1 cellular context compared by ENCODE assay signal in the genomic region with DNA sequence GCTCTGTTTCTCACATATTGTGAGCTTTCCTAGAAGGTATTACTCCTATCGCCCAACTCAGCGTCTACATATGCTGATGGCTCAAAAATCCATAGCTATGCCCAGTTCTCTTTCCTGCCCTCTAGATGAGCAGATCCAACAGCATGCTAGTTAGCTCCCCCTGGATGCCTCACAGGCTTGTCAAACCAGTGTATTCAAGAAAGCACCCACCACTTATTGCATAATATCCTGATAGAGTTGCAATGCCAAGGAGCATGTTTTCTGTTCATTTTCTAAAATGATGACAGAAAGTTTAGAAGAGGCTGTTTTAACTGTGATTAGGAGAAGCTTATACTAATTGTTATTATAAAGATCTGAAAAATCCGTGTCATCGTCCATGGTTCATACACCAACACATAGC.
TF ChIP-seq lines count a peak whose summit lies in the region.

No MANE protein-coding gene starts in this region.

TF ChIP-seq in HepG2, 621 proteins besides CTCF, POLR2A, EP300 and RAD21:
- TF ChIP-seq ZNF788 (CRISPR knock-in tag; IDR thresholded peaks at IDR 0.05; ENCODE audit: borderline replicate concordance) (no peak), CEBPG (CRISPR knock-in tag; IDR thresholded peaks at IDR 0.05) (peak; percentile 61), ZFP41 (CRISPR knock-in tag; IDR thresholded peaks at IDR 0.05; ENCODE audit: borderline replicate concordance) (no peak), ATF4 (CRISPR knock-in tag; IDR thresholded peaks at IDR 0.05) (peak in 1 of 2 experiments; percentile 63; a peak in 2 of 4 replicates), CEBPB (IDR thresholded peaks at IDR 0.05; ENCODE audit: borderline replicate concordance, low read depth, low read length) (peak; percentile 71)
